ENCODE assay signal across 1 cellular context in the genomic region with DNA sequence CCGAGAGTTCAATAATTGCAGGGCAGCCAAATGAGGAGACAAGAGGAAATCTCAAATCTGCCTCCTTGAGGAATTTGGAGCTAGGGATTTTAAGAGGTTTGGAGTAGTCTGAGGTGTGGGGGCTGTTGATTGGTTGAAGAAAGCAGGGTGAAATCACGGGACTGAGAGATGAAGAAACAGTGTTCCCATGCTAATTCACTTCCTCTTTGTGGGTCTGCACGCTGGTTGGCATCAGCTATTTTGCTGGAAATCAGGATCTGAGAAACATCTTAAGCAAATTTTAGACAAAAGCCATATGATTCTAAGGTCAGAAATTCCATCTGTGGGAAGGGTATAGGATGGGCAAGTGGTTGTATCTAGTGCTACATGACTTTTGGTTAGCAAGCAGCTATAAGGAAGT.
TF ChIP-seq lines count a peak whose summit lies in the region.

No MANE protein-coding gene starts in this region.

TF ChIP-seq in GM23338, 12 proteins besides CTCF, POLR2A, EP300 and RAD21:
- TF ChIP-seq, protein P1, sequence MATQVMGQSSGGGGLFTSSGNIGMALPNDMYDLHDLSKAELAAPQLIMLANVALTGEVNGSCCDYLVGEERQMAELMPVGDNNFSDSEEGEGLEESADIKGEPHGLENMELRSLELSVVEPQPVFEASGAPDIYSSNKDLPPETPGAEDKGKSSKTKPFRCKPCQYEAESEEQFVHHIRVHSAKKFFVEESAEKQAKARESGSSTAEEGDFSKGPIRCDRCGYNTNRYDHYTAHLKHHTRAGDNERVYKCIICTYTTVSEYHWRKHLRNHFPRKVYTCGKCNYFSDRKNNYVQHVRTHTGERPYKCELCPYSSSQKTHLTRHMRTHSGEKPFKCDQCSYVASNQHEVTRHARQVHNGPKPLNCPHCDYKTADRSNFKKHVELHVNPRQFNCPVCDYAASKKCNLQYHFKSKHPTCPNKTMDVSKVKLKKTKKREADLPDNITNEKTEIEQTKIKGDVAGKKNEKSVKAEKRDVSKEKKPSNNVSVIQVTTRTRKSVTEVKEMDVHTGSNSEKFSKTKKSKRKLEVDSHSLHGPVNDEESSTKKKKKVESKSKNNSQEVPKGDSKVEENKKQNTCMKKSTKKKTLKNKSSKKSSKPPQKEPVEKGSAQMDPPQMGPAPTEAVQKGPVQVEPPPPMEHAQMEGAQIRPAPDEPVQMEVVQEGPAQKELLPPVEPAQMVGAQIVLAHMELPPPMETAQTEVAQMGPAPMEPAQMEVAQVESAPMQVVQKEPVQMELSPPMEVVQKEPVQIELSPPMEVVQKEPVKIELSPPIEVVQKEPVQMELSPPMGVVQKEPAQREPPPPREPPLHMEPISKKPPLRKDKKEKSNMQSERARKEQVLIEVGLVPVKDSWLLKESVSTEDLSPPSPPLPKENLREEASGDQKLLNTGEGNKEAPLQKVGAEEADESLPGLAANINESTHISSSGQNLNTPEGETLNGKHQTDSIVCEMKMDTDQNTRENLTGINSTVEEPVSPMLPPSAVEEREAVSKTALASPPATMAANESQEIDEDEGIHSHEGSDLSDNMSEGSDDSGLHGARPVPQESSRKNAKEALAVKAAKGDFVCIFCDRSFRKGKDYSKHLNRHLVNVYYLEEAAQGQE (IDR thresholded peaks at IDR 0.05; ENCODE audit: unreplicated experiment), result no peak
- TF ChIP-seq ZNF331 (CRISPR knock-in tag; IDR thresholded peaks at IDR 0.05; ENCODE audit: low read depth) (no peak), STAT1 (IDR thresholded peaks at IDR 0.05; ENCODE audit: unreplicated experiment) (no peak), NANOG (IDR thresholded peaks at IDR 0.05; ENCODE audit: borderline replicate concordance) (no peak), CREB1 (CRISPR knock-in tag; IDR thresholded peaks at IDR 0.05; ENCODE audit: low read depth) (no peak), JUNB (IDR thresholded peaks at IDR 0.05; ENCODE audit: unreplicated experiment) (no peak), ZNF114 (CRISPR knock-in tag; IDR thresholded peaks at IDR 0.05) (no peak), EZH2 (IDR thresholded peaks at IDR 0.05; ENCODE audit: low read depth, unreplicated experiment) (no peak), EZH2phosphoT487 (IDR thresholded peaks at IDR 0.05; ENCODE audit: unreplicated experiment) (no peak), POLR2AphosphoS5 (IDR thresholded peaks at IDR 0.05; ENCODE audit: low read depth) (no peak)
- TF ChIP-seq, protein P2, sequence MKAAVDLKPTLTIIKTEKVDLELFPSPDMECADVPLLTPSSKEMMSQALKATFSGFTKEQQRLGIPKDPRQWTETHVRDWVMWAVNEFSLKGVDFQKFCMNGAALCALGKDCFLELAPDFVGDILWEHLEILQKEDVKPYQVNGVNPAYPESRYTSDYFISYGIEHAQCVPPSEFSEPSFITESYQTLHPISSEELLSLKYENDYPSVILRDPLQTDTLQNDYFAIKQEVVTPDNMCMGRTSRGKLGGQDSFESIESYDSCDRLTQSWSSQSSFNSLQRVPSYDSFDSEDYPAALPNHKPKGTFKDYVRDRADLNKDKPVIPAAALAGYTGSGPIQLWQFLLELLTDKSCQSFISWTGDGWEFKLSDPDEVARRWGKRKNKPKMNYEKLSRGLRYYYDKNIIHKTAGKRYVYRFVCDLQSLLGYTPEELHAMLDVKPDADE (IDR thresholded peaks at IDR 0.05), result no peak
- TF ChIP-seq, protein P3, sequence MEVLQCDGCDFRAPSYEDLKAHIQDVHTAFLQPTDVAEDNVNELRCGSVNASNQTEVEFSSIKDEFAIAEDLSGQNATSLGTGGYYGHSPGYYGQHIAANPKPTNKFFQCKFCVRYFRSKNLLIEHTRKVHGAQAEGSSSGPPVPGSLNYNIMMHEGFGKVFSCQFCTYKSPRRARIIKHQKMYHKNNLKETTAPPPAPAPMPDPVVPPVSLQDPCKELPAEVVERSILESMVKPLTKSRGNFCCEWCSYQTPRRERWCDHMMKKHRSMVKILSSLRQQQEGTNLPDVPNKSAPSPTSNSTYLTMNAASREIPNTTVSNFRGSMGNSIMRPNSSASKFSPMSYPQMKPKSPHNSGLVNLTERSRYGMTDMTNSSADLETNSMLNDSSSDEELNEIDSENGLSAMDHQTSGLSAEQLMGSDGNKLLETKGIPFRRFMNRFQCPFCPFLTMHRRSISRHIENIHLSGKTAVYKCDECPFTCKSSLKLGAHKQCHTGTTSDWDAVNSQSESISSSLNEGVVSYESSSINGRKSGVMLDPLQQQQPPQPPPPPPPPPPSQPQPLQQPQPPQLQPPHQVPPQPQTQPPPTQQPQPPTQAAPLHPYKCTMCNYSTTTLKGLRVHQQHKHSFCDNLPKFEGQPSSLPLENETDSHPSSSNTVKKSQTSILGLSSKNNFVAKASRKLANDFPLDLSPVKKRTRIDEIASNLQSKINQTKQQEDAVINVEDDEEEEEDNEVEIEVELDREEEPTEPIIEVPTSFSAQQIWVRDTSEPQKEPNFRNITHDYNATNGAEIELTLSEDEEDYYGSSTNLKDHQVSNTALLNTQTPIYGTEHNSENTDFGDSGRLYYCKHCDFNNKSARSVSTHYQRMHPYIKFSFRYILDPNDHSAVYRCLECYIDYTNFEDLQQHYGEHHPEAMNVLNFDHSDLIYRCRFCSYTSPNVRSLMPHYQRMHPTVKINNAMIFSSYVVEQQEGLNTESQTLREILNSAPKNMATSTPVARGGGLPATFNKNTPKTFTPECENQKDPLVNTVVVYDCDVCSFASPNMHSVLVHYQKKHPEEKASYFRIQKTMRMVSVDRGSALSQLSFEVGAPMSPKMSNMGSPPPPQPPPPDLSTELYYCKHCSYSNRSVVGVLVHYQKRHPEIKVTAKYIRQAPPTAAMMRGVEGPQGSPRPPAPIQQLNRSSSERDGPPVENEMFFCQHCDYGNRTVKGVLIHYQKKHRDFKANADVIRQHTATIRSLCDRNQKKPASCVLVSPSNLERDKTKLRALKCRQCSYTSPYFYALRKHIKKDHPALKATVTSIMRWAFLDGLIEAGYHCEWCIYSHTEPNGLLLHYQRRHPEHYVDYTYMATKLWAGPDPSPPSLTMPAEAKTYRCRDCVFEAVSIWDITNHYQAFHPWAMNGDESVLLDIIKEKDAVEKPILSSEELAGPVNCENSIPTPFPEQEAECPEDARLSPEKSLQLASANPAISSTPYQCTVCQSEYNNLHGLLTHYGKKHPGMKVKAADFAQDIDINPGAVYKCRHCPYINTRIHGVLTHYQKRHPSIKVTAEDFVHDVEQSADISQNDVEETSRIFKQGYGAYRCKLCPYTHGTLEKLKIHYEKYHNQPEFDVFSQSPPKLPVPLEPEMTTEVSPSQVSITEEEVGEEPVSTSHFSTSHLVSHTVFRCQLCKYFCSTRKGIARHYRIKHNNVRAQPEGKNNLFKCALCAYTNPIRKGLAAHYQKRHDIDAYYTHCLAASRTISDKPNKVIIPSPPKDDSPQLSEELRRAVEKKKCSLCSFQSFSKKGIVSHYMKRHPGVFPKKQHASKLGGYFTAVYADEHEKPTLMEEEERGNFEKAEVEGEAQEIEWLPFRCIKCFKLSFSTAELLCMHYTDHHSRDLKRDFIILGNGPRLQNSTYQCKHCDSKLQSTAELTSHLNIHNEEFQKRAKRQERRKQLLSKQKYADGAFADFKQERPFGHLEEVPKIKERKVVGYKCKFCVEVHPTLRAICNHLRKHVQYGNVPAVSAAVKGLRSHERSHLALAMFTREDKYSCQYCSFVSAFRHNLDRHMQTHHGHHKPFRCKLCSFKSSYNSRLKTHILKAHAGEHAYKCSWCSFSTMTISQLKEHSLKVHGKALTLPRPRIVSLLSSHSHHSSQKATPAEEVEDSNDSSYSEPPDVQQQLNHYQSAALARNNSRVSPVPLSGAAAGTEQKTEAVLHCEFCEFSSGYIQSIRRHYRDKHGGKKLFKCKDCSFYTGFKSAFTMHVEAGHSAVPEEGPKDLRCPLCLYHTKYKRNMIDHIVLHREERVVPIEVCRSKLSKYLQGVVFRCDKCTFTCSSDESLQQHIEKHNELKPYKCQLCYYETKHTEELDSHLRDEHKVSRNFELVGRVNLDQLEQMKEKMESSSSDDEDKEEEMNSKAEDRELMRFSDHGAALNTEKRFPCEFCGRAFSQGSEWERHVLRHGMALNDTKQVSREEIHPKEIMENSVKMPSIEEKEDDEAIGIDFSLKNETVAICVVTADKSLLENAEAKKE (CRISPR knock-in tag; IDR thresholded peaks at IDR 0.05), result no peak
